Comparison of ENCODE assay signal across 14 cellular contexts in genomic region chrX:45748443-45748842, GRCh38.
DNase-seq lines count a peak whose midpoint lies in the region; ATAC-seq and TF ChIP-seq lines count a peak whose summit lies in the region.
"Had no signal": no experiment of that assay in that cellular context is flagged by ENCODE, and none has a peak within 500 bp of the region (broad histone marks: within the 10 kb centered on the region; RNA-seq: fewer than 3 reads in every experiment).

No MANE protein-coding gene starts in this region.

- H3K36me3 ChIP-seq in uterus: peaks cover 0 to 3% of the 10 kb centered on the region in 2 donors
- H3K36me3 ChIP-seq: right atrium auricular region had no signal

- no peaks in the 10 kb centered on the region for H3K9me3 ChIP-seq in uterus
- H3K9me3 ChIP-seq: right atrium auricular region had no signal

- peaks cover 52% of the 10 kb centered on the region for H3K36me3 Mint-ChIP-seq in activated T-cell treated with anti-CD3 and anti-CD28 coated beads, Interleukin-2, amount 50 U/mL, for 24 hours (ENCODE audit: low read depth)
- H3K36me3 Mint-ChIP-seq in stimulated activated effector memory CD8-positive, alpha-beta T cell treated with anti-CD3 and anti-CD28 coated beads, Interleukin-12 subunit alpha, Interleukin-12 subunit beta, amount 100 ng/mL, for 72 hours: peaks cover 6% of the 10 kb centered on the region

- intact Hi-C loops in uterus (cut with DNase I; ENCODE audit: low total_unique reads): no loop called here

- H3K27ac Mint-ChIP-seq in activated T-cell treated with anti-CD3 and anti-CD28 coated beads, Interleukin-2, amount 50 U/mL, for 24 hours: peak overlapping the region; percentile 70
- peak overlapping the region; percentile 43 for H3K27ac Mint-ChIP-seq in stimulated activated effector memory CD8-positive, alpha-beta T cell treated with anti-CD3 and anti-CD28 coated beads, Interleukin-12 subunit alpha, Interleukin-12 subunit beta, amount 100 ng/mL, for 72 hours
- H3K27ac Mint-ChIP-seq: T-helper 1 cell treated with Interleukin-12 subunit alpha and Interleukin-12 subunit beta and Interleukin-4 antibody, amounts not matched to agents 30 μg/mL and 1 μg/mL, for 36 hours had no signal

- TF ChIP-seq CTCF in uterus (IDR thresholded peaks at IDR 0.05): no peak

- H3K27me3 Mint-ChIP-seq in activated T-cell treated with anti-CD3 and anti-CD28 coated beads, Interleukin-2, amount 50 U/mL, for 24 hours: peaks cover 51% of the 10 kb centered on the region

- no peak overlapping the region for H3K4me3 ChIP-seq in uterus
- H3K4me3 ChIP-seq: right atrium auricular region had no signal

- H3K9me3 Mint-ChIP-seq in activated T-cell treated with anti-CD3 and anti-CD28 coated beads, Interleukin-2, amount 50 U/mL, for 24 hours: no peaks in the 10 kb centered on the region
- H3K9me3 Mint-ChIP-seq in stimulated activated effector memory CD8-positive, alpha-beta T cell treated with anti-CD3 and anti-CD28 coated beads, Interleukin-12 subunit alpha, Interleukin-12 subunit beta, amount 100 ng/mL, for 72 hours: no peaks in the 10 kb centered on the region
- H3K9me3 Mint-ChIP-seq: CD8-positive, alpha-beta memory T cell; T-helper 1 cell treated with Interleukin-12 subunit alpha and Interleukin-12 subunit beta and Interleukin-4 antibody, amounts not matched to agents 30 μg/mL and 1 μg/mL, for 36 hours had no signal

- H3K4me1 Mint-ChIP-seq in activated T-cell treated with anti-CD3 and anti-CD28 coated beads, Interleukin-2, amount 50 U/mL, for 24 hours (ENCODE audit: low read depth): peaks cover 29% of the 10 kb centered on the region
- peaks cover 22% of the 10 kb centered on the region for H3K4me1 Mint-ChIP-seq in stimulated activated effector memory CD8-positive, alpha-beta T cell treated with anti-CD3 and anti-CD28 coated beads, Interleukin-12 subunit alpha, Interleukin-12 subunit beta, amount 100 ng/mL, for 72 hours

- H3K27me3 ChIP-seq in uterus: peaks cover 0 to 5% of the 10 kb centered on the region in 2 donors
- H3K27me3 ChIP-seq: right atrium auricular region had no signal

- peak overlapping the region; percentile 96 for H3K27ac ChIP-seq in epithelial cell of prostate
- peak overlapping the region in 1 of 2 donors; percentile 29 for H3K27ac ChIP-seq in uterus
- H3K27ac ChIP-seq: right atrium auricular region had no signal

- TF ChIP-seq POLR2A in uterus (IDR thresholded peaks at IDR 0.05): no peak

- H3K4me1 ChIP-seq in uterus: no peaks in the 10 kb centered on the region
- H3K4me1 ChIP-seq: right atrium auricular region had no signal

- no peak overlapping the region for H3K4me3 Mint-ChIP-seq in activated T-cell treated with anti-CD3 and anti-CD28 coated beads, Interleukin-2, amount 50 U/mL, for 24 hours
- no peak overlapping the region for H3K4me3 Mint-ChIP-seq in stimulated activated effector memory CD8-positive, alpha-beta T cell treated with anti-CD3 and anti-CD28 coated beads, Interleukin-12 subunit alpha, Interleukin-12 subunit beta, amount 100 ng/mL, for 72 hours
- H3K4me3 Mint-ChIP-seq: CD8-positive, alpha-beta memory T cell had no signal

- no peak for ATAC-seq in stimulated activated effector memory CD8-positive, alpha-beta T cell treated with anti-CD3 and anti-CD28 coated beads, Interleukin-12 subunit alpha, Interleukin-12 subunit beta, amount 100 ng/mL, for 72 hours

- DNase-seq in activated T-cell treated with anti-CD3 and anti-CD28 coated beads, Interleukin-2, amount 50 U/mL, for 24 hours: no peak
- DNase-seq in activated T-cell treated with anti-CD3 and anti-CD28 coated beads, Interleukin-2, amount 50 U/mL, for 48 hours: no peak
- DNase-seq in M059J (ENCODE audit: low read depth): peak; percentile 43
- no peak for DNase-seq in epithelial cell of prostate (ENCODE audit: low read depth, low spot score)
- DNase-seq in stimulated activated effector memory CD8-positive, alpha-beta T cell treated with anti-CD3 and anti-CD28 coated beads, Interleukin-12 subunit alpha, Interleukin-12 subunit beta, amount 100 ng/mL, for 72 hours (ENCODE audit: low spot score in 2 of 2): no peak
- DNase-seq in MV-4-11 (lab: John Stamatoyannopoulos, UW): no peak
- DNase-seq in OCI-M2 (lab: John Stamatoyannopoulos, UW; ENCODE audit: unreplicated experiment): no peak
- DNase-seq in uterus: no peak
- DNase-seq: activated CD4-positive, alpha-beta T cell treated with anti-CD3 and anti-CD28 coated beads for 1 hour; CD8-positive, alpha-beta memory T cell; NCI-H82; stimulated activated CD8-positive, alpha-beta memory T cell treated with anti-CD3 and anti-CD28 coated beads, Interleukin-4, amount 100 ng/mL, for 48 hours had no signal
